In the genomic region with DNA sequence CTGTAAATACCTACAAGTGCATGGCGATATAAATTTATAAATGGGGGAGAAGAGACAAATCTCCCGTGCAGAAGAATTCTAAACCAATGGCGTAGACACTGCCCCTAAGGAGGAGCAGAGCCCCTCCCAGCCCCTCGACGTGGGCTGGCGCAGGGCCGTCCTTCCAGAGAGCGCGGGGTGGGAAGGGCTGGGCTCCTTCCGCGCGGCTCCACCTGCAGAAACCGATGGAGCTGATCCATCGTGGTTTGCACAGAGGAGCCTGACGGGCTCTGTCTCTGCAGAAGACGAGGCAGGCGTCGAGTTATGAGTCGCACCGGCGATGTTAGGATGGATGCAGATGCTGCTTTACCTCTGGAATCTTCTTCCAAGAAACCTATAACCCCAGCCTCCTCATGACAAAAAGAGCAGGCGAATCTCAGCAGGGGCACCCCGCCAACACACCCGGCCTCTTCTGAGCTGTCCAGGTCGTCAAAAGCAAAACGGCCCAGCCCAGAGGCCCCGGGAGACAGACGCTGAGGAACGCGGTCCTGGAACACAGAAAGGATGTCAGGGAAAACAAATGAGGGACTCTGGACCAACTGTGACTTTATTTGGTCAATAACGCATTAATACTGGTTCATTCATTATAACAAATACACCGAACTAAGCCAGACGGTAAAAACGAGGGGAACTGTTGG, we compare ENCODE assay signal across 16 cellular contexts. TPM values are rescaled to one million over a fixed set of nuclear protein-coding genes. Genes with fewer than 3 reads are reported as not detected.
"Had no signal": no experiment of that assay in that cellular context is flagged by ENCODE, and none has a peak within 500 bp of the region (broad histone marks: within the 10 kb centered on the region; RNA-seq: fewer than 3 reads in every experiment).

No MANE protein-coding gene starts in this region.

- DNase-seq: activated CD4-positive, alpha-beta T cell treated with anti-CD3 and anti-CD28 coated beads, Interleukin-2, amount 50 U/mL, for 4 hours; activated naive CD8-positive, alpha-beta T cell treated with anti-CD3 and anti-CD28 coated beads for 36 hours; activated T-cell treated with anti-CD3 and anti-CD28 coated beads, Interleukin-2, amount 50 U/mL, for 1 hour; endodermal cell; erythroblast; immature natural killer cell; left colon; mammary epithelial cell; occipital lobe; psoas muscle; stimulated activated CD4-positive, alpha-beta T cell treated with anti-CD3 and anti-CD28 coated beads, Interleukin-2, amount 100 ng/mL, for 48 hours; stimulated activated naive CD8-positive, alpha-beta T cell treated with anti-CD3 and anti-CD28 coated beads, Interleukin-15, Interleukin-2, amounts not matched to agents 100 U/mL and 50 U/mL, for 24 hours had no signal

- H3K36me3 ChIP-seq: right lobe of liver, suprapubic skin had no signal

- H3K4me3 ChIP-seq: psoas muscle, right lobe of liver, suprapubic skin had no signal

- H3K27me3 Mint-ChIP-seq: activated naive CD8-positive, alpha-beta T cell treated with anti-CD3 and anti-CD28 coated beads for 36 hours; natural killer cell treated with Interleukin-12 subunit alpha and Interleukin-12 subunit beta and Interleukin-15 and Interleukin-18, amount 100 ng/mL, for 72 hours had no signal

- H3K9me3 Mint-ChIP-seq: natural killer cell treated with Interleukin-12 subunit alpha and Interleukin-12 subunit beta and Interleukin-15 and Interleukin-18, amount 100 ng/mL, for 72 hours had no signal

- ATAC-seq: activated CD4-positive, CD25-positive, alpha-beta regulatory T cell treated with anti-CD3 and anti-CD28 coated beads, Interleukin-2, amount 50 U/mL, for 24 hours; left colon; psoas muscle; right lobe of liver; stimulated activated naive CD8-positive, alpha-beta T cell treated with anti-CD3 and anti-CD28 coated beads, Interleukin-15, Interleukin-2, amounts not matched to agents 100 U/mL and 50 U/mL, for 24 hours had no signal

- H3K27me3 ChIP-seq: right lobe of liver had no signal

- H3K27ac Mint-ChIP-seq: activated naive CD8-positive, alpha-beta T cell treated with anti-CD3 and anti-CD28 coated beads for 36 hours; endodermal cell; natural killer cell treated with Interleukin-12 subunit alpha and Interleukin-12 subunit beta and Interleukin-15 and Interleukin-18, amount 100 ng/mL, for 72 hours had no signal

- H3K36me3 Mint-ChIP-seq: activated naive CD8-positive, alpha-beta T cell treated with anti-CD3 and anti-CD28 coated beads for 36 hours; immature natural killer cell; natural killer cell treated with Interleukin-12 subunit alpha and Interleukin-12 subunit beta and Interleukin-15 and Interleukin-18, amount 100 ng/mL, for 72 hours had no signal

- H3K4me3 Mint-ChIP-seq: activated naive CD8-positive, alpha-beta T cell treated with anti-CD3 and anti-CD28 coated beads for 36 hours; endodermal cell; natural killer cell treated with Interleukin-12 subunit alpha and Interleukin-12 subunit beta and Interleukin-15 and Interleukin-18, amount 100 ng/mL, for 72 hours had no signal

RNA-seq across cellular contexts. Expression of gene PKP3, which starts 35.7 kb away (rescaled TPM):
- total RNA-seq: activated naive CD8-positive, alpha-beta T cell treated with anti-CD3 and anti-CD28 coated beads for 36 hours; natural killer cell treated with Interleukin-12 subunit alpha and Interleukin-12 subunit beta and Interleukin-15 and Interleukin-18, amount 100 ng/mL, for 72 hours had no signal
